ENCODE assay signal across 19 cellular contexts in the genomic region with DNA sequence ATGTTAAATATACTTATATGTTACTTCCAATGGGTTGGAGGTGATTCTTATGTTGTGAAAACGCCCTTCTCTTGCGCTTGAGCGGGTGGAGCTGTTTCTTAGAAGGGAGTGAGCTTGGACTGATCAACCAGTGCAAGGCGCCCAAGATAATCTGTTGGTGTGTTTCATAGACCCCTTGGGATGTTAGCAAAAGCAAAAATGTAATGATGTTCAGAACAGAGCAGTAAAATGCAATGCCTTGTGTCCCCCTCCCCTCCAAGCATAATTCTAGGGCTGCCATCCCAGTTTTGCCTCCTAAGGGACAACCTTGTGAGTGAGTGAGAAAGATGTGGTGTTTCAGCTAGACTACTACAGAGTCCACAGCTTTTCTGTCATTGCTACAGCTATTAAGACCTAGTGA. TPM values are rescaled to one million over a fixed set of nuclear protein-coding genes. Genes with fewer than 3 reads are reported as not detected.
"Had no signal": no experiment of that assay in that cellular context is flagged by ENCODE, and none has a peak within 500 bp of the region (broad histone marks: within the 10 kb centered on the region; RNA-seq: fewer than 3 reads in every experiment).

No MANE protein-coding gene starts in this region.

- H2AFZ ChIP-seq: neural progenitor cell had no signal

- H3K9ac ChIP-seq: neural progenitor cell had no signal

- FAIRE-seq: astrocyte had no signal

- H3K27ac ChIP-seq: breast epithelium, foreskin keratinocyte, neural progenitor cell, right lobe of liver, SK-N-MC, tibial artery, VCaP had no signal

- H3K4me1 ChIP-seq: breast epithelium, right lobe of liver had no signal

- H3K27me3 ChIP-seq: breast epithelium, right lobe of liver, vagina had no signal

- H3K36me3 ChIP-seq: breast epithelium, neural progenitor cell, right lobe of liver, tibial artery, vagina had no signal

- H3K4me3 ChIP-seq: breast epithelium, neural progenitor cell, right lobe of liver, SK-N-MC, smooth muscle cell, tibial artery, vagina had no signal

- ATAC-seq: foreskin keratinocyte; naive thymus-derived CD4-positive, alpha-beta T cell; right lobe of liver; stimulated activated memory B cell treated with anti-CD40 and anti-IgM and Interleukin-4, amounts not matched to agents 10 μg/mL and 1 μg/mL and 100 μg/mL, for 72 hours had no signal

- H3K9me3 ChIP-seq: breast epithelium, right lobe of liver, tibial artery, vagina had no signal

- DNase-seq: activated CD4-positive, alpha-beta T cell treated with anti-CD3 and anti-CD28 coated beads for 1 hour; activated CD4-positive, alpha-beta T cell treated with anti-CD3 and anti-CD28 coated beads, Interleukin-2, amount 50 U/mL, for 48 hours; activated gamma-delta T cell; cerebellar nuclear complex; effector CD8-positive, alpha-beta T cell; foreskin keratinocyte; mesendoderm; naive thymus-derived CD4-positive, alpha-beta T cell; right lobe of liver; stimulated activated CD4-positive, alpha-beta T cell treated with anti-CD3 and anti-CD28 coated beads, Interleukin-4, amount 100 ng/mL, for 4 hours; tibial artery had no signal

- H3K4me2 ChIP-seq: smooth muscle cell had no signal

RNA-seq across cellular contexts. Expression of gene CD34, which starts 6.2 kb away (rescaled TPM):
- total RNA-seq: smooth muscle cell had no signal
- polyA plus RNA-seq: naive thymus-derived CD4-positive, alpha-beta T cell; smooth muscle cell had no signal
